ENCODE assay signal across 28 cellular contexts in genomic region chrX:50718791-50719190, GRCh38.
"Had no signal": no experiment of that assay in that cellular context is flagged by ENCODE, and none has a peak within 500 bp of the region (broad histone marks: within the 10 kb centered on the region; RNA-seq: fewer than 3 reads in every experiment).

No MANE protein-coding gene starts in this region.

- DNase-seq: activated CD4-positive, alpha-beta T cell treated with anti-CD3 and anti-CD28 coated beads for 48 hours; activated CD4-positive, alpha-beta T cell treated with anti-CD3 and anti-CD28 coated beads, Interleukin-2, amount 50 U/mL, for 48 hours; activated CD8-positive, alpha-beta memory T cell treated with anti-CD3 and anti-CD28 coated beads, Interleukin-2, amount 50 U/mL, for 4 hours; activated gamma-delta T cell; activated naive CD4-positive, alpha-beta T cell treated with anti-CD3 and anti-CD28 coated beads, Interleukin-2, amount 10 ng/mL, durations not matched to agents 7 days and 5 days; activated naive CD8-positive, alpha-beta T cell treated with anti-CD3 and anti-CD28 coated beads, Interleukin-2, amount 10 ng/mL, durations not matched to agents 7 days and 5 days; activated T-cell treated with anti-CD3 and anti-CD28 coated beads, Interleukin-2, amount 50 U/mL, for 1 hour; effector memory CD4-positive, alpha-beta T cell; erythroblast; foreskin keratinocyte; left lung; lower lobe of right lung; mesenchymal stem cell; natural killer cell; sigmoid colon; small intestine; stimulated activated CD4-positive, alpha-beta T cell treated with anti-CD3 and anti-CD28 coated beads, Interleukin-4, amount 100 ng/mL, for 4 hours; stimulated activated naive B cell treated with anti-CD40 and anti-IgM and Interleukin-4, amounts not matched to agents 10 μg/mL and 1 μg/mL and 100 μg/mL, for 72 hours; stomach; T-helper 17 cell; T1000; tibial artery; upper lobe of right lung; WERI-Rb-1 had no signal

- ATAC-seq: activated CD4-positive, CD25-positive, alpha-beta regulatory T cell treated with anti-CD3 and anti-CD28 coated beads, Interleukin-2, amount 50 U/mL, for 24 hours; foreskin keratinocyte; left lung; lower lobe of right lung; natural killer cell; stimulated activated naive B cell treated with anti-CD40 and anti-IgM and Interleukin-4, amounts not matched to agents 10 μg/mL and 1 μg/mL and 100 μg/mL, for 72 hours; T-helper 17 cell; upper lobe of right lung had no signal

- H3K27ac ChIP-seq: breast epithelium, foreskin keratinocyte, left lung, lower lobe of right lung, prostate gland, sigmoid colon, stomach, suprapubic skin, tibial artery, upper lobe of right lung, WERI-Rb-1 had no signal

- H3K36me3 ChIP-seq: breast epithelium, left lung, lower lobe of right lung, prostate gland, sigmoid colon, stomach, suprapubic skin, tibial artery, upper lobe of right lung, WERI-Rb-1 had no signal

- H3K4me3 ChIP-seq: breast epithelium, left lung, lower lobe of right lung, prostate gland, sigmoid colon, stomach, suprapubic skin, tibial artery, upper lobe of right lung had no signal

- H3K27me3 ChIP-seq: foreskin keratinocyte, left lung, sigmoid colon, stomach, suprapubic skin, tibial artery, upper lobe of right lung had no signal

- H3K9me3 ChIP-seq: breast epithelium, left lung, lower lobe of right lung, prostate gland, sigmoid colon, stomach, suprapubic skin, tibial artery, upper lobe of right lung had no signal

- H3K4me1 ChIP-seq: breast epithelium, foreskin keratinocyte, left lung, lower lobe of right lung, prostate gland, sigmoid colon, stomach, suprapubic skin, upper lobe of right lung had no signal
